Comparison of ENCODE assay signal across 2 cellular contexts in the genomic region with DNA sequence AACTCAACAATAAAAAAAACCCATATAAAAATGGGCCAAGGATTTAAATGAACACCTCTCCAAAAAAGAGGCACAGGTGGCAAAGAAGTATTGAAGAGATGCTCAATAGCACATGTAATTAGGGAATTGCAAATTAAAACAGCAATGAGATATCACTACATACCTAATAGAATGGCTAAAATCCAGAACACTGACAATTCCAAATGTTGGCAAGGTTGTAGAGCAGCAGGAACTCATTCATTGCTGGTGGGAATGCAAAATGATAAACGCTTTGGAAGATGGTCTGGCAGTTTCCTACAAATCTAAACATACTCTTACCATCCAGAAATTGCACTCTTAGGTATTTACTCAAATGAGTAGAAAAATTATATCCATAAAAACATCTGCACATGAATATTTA.
TF ChIP-seq lines count a peak whose summit lies in the region.

No MANE protein-coding gene starts in this region.

TF ChIP-seq in HepG2, 621 proteins besides CTCF, POLR2A, EP300 and RAD21:
- TF ChIP-seq BRCA1 (CRISPR knock-in tag; IDR thresholded peaks at IDR 0.05) (no peak), ZNF7 (CRISPR knock-in tag; IDR thresholded peaks at IDR 0.05) (peak; percentile 92)

TF ChIP-seq in K562, 482 proteins besides CTCF, POLR2A, EP300 and RAD21:
- TF ChIP-seq SP1 (CRISPR knock-in tag; IDR thresholded peaks at IDR 0.05) (no peak), CTBP1 (IDR thresholded peaks at IDR 0.05; ENCODE audit: borderline replicate concordance) (no peak), STAT5B (CRISPR knock-in tag; IDR thresholded peaks at IDR 0.05) (no peak), RB1 (IDR thresholded peaks at IDR 0.05; ENCODE audit: low read depth) (no peak), NCOA4 (IDR thresholded peaks at IDR 0.05; ENCODE audit: partially characterized antibody) (no peak), ETV6 (IDR thresholded peaks at IDR 0.05; ENCODE audit: borderline replicate concordance in 1 of 2, low read depth in 2 of 2, low read length in 1 of 2) (no peak), ETV6 (CRISPR knock-in tag; IDR thresholded peaks at IDR 0.05; ENCODE audit: borderline replicate concordance) (no peak), ZNF584 (CRISPR knock-in tag; IDR thresholded peaks at IDR 0.05; ENCODE audit: low read depth) (no peak), RBM25 (IDR thresholded peaks at IDR 0.05; ENCODE audit: low read depth, low read length, severe bottlenecking) (peak; percentile 23)
- TF ChIP-seq, protein P1, sequence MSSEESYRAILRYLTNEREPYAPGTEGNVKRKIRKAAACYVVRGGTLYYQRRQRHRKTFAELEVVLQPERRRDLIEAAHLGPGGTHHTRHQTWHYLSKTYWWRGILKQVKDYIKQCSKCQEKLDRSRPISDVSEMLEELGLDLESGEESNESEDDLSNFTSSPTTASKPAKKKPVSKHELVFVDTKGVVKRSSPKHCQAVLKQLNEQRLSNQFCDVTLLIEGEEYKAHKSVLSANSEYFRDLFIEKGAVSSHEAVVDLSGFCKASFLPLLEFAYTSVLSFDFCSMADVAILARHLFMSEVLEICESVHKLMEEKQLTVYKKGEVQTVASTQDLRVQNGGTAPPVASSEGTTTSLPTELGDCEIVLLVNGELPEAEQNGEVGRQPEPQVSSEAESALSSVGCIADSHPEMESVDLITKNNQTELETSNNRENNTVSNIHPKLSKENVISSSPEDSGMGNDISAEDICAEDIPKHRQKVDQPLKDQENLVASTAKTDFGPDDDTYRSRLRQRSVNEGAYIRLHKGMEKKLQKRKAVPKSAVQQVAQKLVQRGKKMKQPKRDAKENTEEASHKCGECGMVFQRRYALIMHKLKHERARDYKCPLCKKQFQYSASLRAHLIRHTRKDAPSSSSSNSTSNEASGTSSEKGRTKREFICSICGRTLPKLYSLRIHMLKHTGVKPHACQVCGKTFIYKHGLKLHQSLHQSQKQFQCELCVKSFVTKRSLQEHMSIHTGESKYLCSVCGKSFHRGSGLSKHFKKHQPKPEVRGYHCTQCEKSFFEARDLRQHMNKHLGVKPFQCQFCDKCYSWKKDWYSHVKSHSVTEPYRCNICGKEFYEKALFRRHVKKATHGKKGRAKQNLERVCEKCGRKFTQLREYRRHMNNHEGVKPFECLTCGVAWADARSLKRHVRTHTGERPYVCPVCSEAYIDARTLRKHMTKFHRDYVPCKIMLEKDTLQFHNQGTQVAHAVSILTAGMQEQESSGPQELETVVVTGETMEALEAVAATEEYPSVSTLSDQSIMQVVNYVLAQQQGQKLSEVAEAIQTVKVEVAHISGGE (CRISPR knock-in tag; IDR thresholded peaks at IDR 0.05) = no peak
